ENCODE assay signal across 7 cellular contexts in the genomic region with DNA sequence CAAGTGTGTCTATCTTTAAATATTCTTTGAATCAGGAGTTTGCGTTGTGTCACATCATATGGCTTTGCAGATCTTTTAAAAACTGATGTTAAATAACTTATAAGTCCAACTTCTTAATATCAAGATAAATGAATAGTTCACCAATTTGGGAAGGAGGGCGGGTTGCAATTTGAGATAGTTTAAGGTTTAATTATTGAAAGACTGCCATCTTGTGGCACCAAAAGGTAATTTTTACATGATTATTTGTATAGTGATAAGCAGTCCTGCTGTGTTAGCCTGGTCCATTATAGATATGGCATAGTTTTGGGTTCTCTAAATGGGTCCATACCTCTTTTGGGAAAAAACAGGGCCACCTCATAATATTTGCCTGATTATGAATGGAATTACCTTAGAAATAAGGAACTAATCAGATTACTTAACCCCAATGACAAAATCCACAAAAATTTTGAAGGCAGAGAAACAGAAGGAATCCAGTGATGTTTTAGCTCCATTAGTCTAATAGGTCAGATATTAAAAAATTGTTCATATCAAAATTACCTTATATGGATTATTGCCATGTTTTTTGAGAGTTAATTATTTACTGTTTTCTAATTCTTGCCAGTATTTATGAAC.
DNase-seq lines count a peak whose midpoint lies in the region; ATAC-seq and TF ChIP-seq lines count a peak whose summit lies in the region.

No MANE protein-coding gene starts in this region.

- H3K27me3 ChIP-seq in H9 (ENCODE audit: insufficient read depth, low read length) (no peaks in the 10 kb centered on the region), right atrium auricular region (no peaks in the 10 kb centered on the region), smooth muscle cell (ENCODE audit: low read depth) (no peaks in the 10 kb centered on the region)

- H3K4me1 ChIP-seq in H9 (ENCODE audit: insufficient read depth, low read length) = no peaks in the 10 kb centered on the region
- H3K4me1 ChIP-seq in right atrium auricular region = no peaks in the 10 kb centered on the region
- H3K4me1 ChIP-seq in smooth muscle cell (ENCODE audit: low read depth) = no peaks in the 10 kb centered on the region

- no peaks in the 10 kb centered on the region for H3K27me3 Mint-ChIP-seq in H9 (ENCODE audit: low read depth)
- H3K27me3 Mint-ChIP-seq in WTC11 (ENCODE audit: low read depth) = no peaks in the 10 kb centered on the region

- H3K36me3 Mint-ChIP-seq in H9 (ENCODE audit: insufficient read depth in 1 of 3, low read depth in 3 of 3) (peaks cover 6 to 25% (median 15%) of the 10 kb centered on the region in 3 experiments), WTC11 (peaks cover 8% of the 10 kb centered on the region; the same call in 1 of the 2 replicates)

- H2BK20ac ChIP-seq in H9 (ENCODE audit: low read depth, low read length, poor library complexity, severe bottlenecking) = no peak overlapping the region

- H3K9ac ChIP-seq in H9 (ENCODE audit: extremely low read depth, insufficient read length, low read length) (no peak overlapping the region), smooth muscle cell (ENCODE audit: low read depth) (no peak overlapping the region)

- H3K23me2 ChIP-seq in H9 (ENCODE audit: insufficient read length, low read depth, low read length, poor library complexity, severe bottlenecking) = no peaks in the 10 kb centered on the region

- H3K18ac ChIP-seq in H9 (ENCODE audit: insufficient read length, low read depth, low read length) = no peak overlapping the region

- H3K36me3 ChIP-seq in right atrium auricular region = peaks cover 16% of the 10 kb centered on the region
- H3K36me3 ChIP-seq in smooth muscle cell (ENCODE audit: low read depth) = no peaks in the 10 kb centered on the region

- H4K5ac ChIP-seq in H9 (ENCODE audit: insufficient read length, low read depth, low read length) = no peak overlapping the region

- H3K4me3 ChIP-seq in right atrium auricular region = no peak overlapping the region
- no peak overlapping the region for H3K4me3 ChIP-seq in smooth muscle cell

- H2BK120ac ChIP-seq in H9 (ENCODE audit: low read depth, low read length, poor library complexity, severe bottlenecking) = no peak overlapping the region

- H3F3A ChIP-seq in smooth muscle cell (ENCODE audit: low read depth) = no peaks in the 10 kb centered on the region

- no peak overlapping the region for H3K27ac ChIP-seq in H9 (ENCODE audit: insufficient read length, low read depth, low read length)
- H3K27ac ChIP-seq in right atrium auricular region = peak overlapping the region in 1 of 2 donors; percentile 30
- no peak overlapping the region for H3K27ac ChIP-seq in smooth muscle cell (ENCODE audit: low read depth)

- WGBS in H9 (ENCODE audit: extremely low coverage, insufficient read length, low lambda C conversion rate) = no CpG with 5 or more reads among the region's 2 CpGs
- WGBS in smooth muscle cell (ENCODE audit: low lambda C conversion rate) = 21% methylated on average over 2 of the region's 2 CpGs

- ATAC-seq in WTC11 = peak; percentile 65

- H4K8ac ChIP-seq in H9 (replicated peaks; ENCODE audit: insufficient read length, low read depth, low read length) = no peak overlapping the region

- no peak overlapping the region for H3K23ac ChIP-seq in H9 (ENCODE audit: insufficient read length, low read depth, low read length)

- CTCF ChIA-PET in WTC11 (lab: Charles Lee) = interaction anchor here (0.6 to 1.2 kb wide), 4 partner anchors 12 to 1371 kb away, joined by 3 to 4 read pairs (median 3); no protein-coding TSS in a partner anchor

- H3K27ac Mint-ChIP-seq in H9 (no peak overlapping the region), WTC11 (no peak overlapping the region)

- H3K56ac ChIP-seq in H9 (ENCODE audit: insufficient read length, low read depth, low read length) = no peak overlapping the region

- no peak overlapping the region for H2BK5ac ChIP-seq in H9 (ENCODE audit: insufficient read length, low read length)

- H3K4me3 Mint-ChIP-seq in H9 (no peak overlapping the region), WTC11 (no peak overlapping the region)

- H3K4me1 Mint-ChIP-seq in H9 = peaks cover 0 to 5% of the 10 kb centered on the region in 2 experiments; a peak in 1 of 4 replicates
- H3K4me1 Mint-ChIP-seq in WTC11 = 0 out of 2 replicates have a peak, but pooled peaks cover 2% of the 10 kb centered on the region

- in situ Hi-C loops in G401 (cut with HindIII; ENCODE audit: low sequenced_read_pairs) = no loop called here

- no peak overlapping the region for H2BK12ac ChIP-seq in H9 (ENCODE audit: insufficient read length, low read depth, low read length)

- H3K9me3 Mint-ChIP-seq in H9 = no peaks in the 10 kb centered on the region
- no peaks in the 10 kb centered on the region for H3K9me3 Mint-ChIP-seq in WTC11

- POLR2A ChIA-PET in WTC11 (lab: Charles Lee) = no interaction called here

- TF ChIP-seq CTCF in H9 (conservative IDR thresholded peaks at IDR 0.05) (peak; percentile 77), WTC11 (IDR thresholded peaks at IDR 0.05) (peak; percentile 50; the same call in 1 of the 2 replicates), right atrium auricular region (IDR thresholded peaks at IDR 0.05) (peak; percentile 48 to 70), smooth muscle cell (IDR thresholded peaks at IDR 0.05; ENCODE audit: borderline replicate concordance, insufficient read depth, poor library complexity, severe bottlenecking) (peak; percentile 64)

- H2AFZ ChIP-seq in H9 (ENCODE audit: low read length) = no peak overlapping the region
- no peak overlapping the region for H2AFZ ChIP-seq in smooth muscle cell (ENCODE audit: low read depth)

- DNase-seq in G401 (ENCODE audit: low spot score) (peak; percentile 76), H9 (no peak), NCI-H2107 treated with DMSO at 0.1 percent for 48 hours (lab: John Stamatoyannopoulos, UW; ENCODE audit: unreplicated experiment) (peak; percentile 85), WTC11 (ENCODE audit: low spot score) (no peak), right atrium auricular region (ENCODE audit: low spot score) (no peak), smooth muscle cell (lab: John Stamatoyannopoulos, UW; ENCODE audit: unreplicated experiment) (no peak)
- no peak for DNase-seq in activated CD8-positive, alpha-beta memory T cell treated with anti-CD3 and anti-CD28 coated beads, Interleukin-2, amount 50 U/mL, for 4 hours

- H3K4me2 ChIP-seq in H9 (ENCODE audit: insufficient read depth, insufficient read length, low read length) (no peak overlapping the region), smooth muscle cell (no peak overlapping the region)

- H2BK15ac ChIP-seq in H9 (ENCODE audit: low read depth, low read length) = no peak overlapping the region

- H3K79me1 ChIP-seq in H9 (ENCODE audit: insufficient read depth, low read depth, low read length, poor library complexity, severe bottlenecking) = no peaks in the 10 kb centered on the region

- H3K4ac ChIP-seq in H9 (ENCODE audit: low read depth, low read length) = no peak overlapping the region

- H3K79me2 ChIP-seq in H9 (ENCODE audit: insufficient read depth, low read length) (no peaks in the 10 kb centered on the region), smooth muscle cell (ENCODE audit: low read depth) (no peaks in the 10 kb centered on the region)

- H4K20me1 ChIP-seq in H9 (ENCODE audit: control insufficient read depth, insufficient read depth, insufficient read length) (no peaks in the 10 kb centered on the region), smooth muscle cell (ENCODE audit: low read depth) (no peaks in the 10 kb centered on the region)

- H3K14ac ChIP-seq in H9 (ENCODE audit: insufficient read depth, low read length) = no peak overlapping the region

- H3K9me3 ChIP-seq in H9 (ENCODE audit: control insufficient read depth, low read depth, low read length) = no peaks in the 10 kb centered on the region
- H3K9me3 ChIP-seq in right atrium auricular region = no peaks in the 10 kb centered on the region
- no peaks in the 10 kb centered on the region for H3K9me3 ChIP-seq in smooth muscle cell (replicated peaks; ENCODE audit: low read depth)

- no peak overlapping the region for H3T11ph ChIP-seq in H9 (ENCODE audit: low read length)

- H4K91ac ChIP-seq in H9 (ENCODE audit: insufficient read length, low read depth, low read length) = no peak overlapping the region

- H2AK5ac ChIP-seq in H9 (ENCODE audit: insufficient read length, low read length) = no peak overlapping the region

TF ChIP-seq in WTC11, 78 proteins besides CTCF, POLR2A, EP300 and RAD21 (continues in another document):
- TF ChIP-seq ZNF671 (CRISPR knock-in tag; IDR thresholded peaks at IDR 0.05) = no peak
- no peak for TF ChIP-seq TP53 (CRISPR knock-in tag; IDR thresholded peaks at IDR 0.05)
- no peak for TF ChIP-seq TCF7 (CRISPR knock-in tag; IDR thresholded peaks at IDR 0.05; ENCODE audit: low read depth)
- no peak for TF ChIP-seq NFE2L1 (CRISPR knock-in tag; IDR thresholded peaks at IDR 0.05)
- TF ChIP-seq MXD4 (CRISPR knock-in tag; IDR thresholded peaks at IDR 0.05; ENCODE audit: borderline replicate concordance) = no peak
- no peak for TF ChIP-seq OVOL2 (CRISPR knock-in tag; IDR thresholded peaks at IDR 0.05; ENCODE audit: borderline replicate concordance)
- TF ChIP-seq, protein P1, sequence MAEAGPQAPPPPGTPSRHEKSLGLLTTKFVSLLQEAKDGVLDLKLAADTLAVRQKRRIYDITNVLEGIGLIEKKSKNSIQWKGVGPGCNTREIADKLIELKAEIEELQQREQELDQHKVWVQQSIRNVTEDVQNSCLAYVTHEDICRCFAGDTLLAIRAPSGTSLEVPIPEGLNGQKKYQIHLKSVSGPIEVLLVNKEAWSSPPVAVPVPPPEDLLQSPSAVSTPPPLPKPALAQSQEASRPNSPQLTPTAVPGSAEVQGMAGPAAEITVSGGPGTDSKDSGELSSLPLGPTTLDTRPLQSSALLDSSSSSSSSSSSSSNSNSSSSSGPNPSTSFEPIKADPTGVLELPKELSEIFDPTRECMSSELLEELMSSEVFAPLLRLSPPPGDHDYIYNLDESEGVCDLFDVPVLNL (CRISPR knock-in tag; IDR thresholded peaks at IDR 0.05; ENCODE audit: borderline replicate concordance, low read depth) = no peak
- no peak for TF ChIP-seq ZBTB21 (CRISPR knock-in tag; IDR thresholded peaks at IDR 0.05; ENCODE audit: borderline replicate concordance)
- TF ChIP-seq RELA (CRISPR knock-in tag; IDR thresholded peaks at IDR 0.05; ENCODE audit: borderline replicate concordance) = no peak

Comparison
In these comparisons a context has a peak if more than half of its experiments do, and no peak if none do; other contexts are left out.
1. DNase-seq: peak in G401 (single experiment) and NCI-H2107 treated with DMSO at 0.1 percent for 48 hours (single experiment); none in H9 (single experiment), WTC11 (single experiment), right atrium auricular region (single experiment), smooth muscle cell (single experiment) and activated CD8-positive, alpha-beta memory T cell treated with anti-CD3 and anti-CD28 coated beads, Interleukin-2, amount 50 U/mL, for 4 hours (single experiment).
2. Peak in every context shown above with its lines, with median percentiles within 50 percentile points of each other: CTCF ChIP-seq.